ENCODE assay signal across 35 cellular contexts in the genomic region with DNA sequence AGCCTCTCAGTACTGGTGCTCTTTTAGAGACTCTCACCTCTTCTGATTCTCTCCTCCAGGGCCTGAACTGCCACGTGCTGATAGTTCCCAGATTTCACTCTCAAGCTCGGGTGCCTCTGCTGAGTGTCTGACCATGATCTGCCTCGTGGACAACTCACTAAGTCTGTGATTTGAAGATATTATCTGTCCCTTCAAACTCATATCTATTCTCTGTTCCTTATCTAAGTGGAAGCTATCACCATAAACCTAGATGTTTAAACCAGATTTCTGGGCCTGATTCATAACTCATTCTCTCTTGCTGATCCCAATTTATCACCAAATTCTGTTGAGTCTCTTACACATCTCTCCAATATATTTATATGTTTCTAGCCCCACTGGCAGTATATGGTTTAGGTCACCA.
"Had no signal": no experiment of that assay in that cellular context is flagged by ENCODE, and none has a peak within 500 bp of the region (broad histone marks: within the 10 kb centered on the region; RNA-seq: fewer than 3 reads in every experiment).

No MANE protein-coding gene starts in this region.

- H3K27ac Mint-ChIP-seq: activated B cell treated with CpG ODN at 0.5 μM for 24 hours; activated CD4-positive, alpha-beta memory T cell treated with anti-CD3 and anti-CD28 coated beads for 36 hours; activated CD4-positive, alpha-beta T cell treated with anti-CD3 and anti-CD28 coated beads, Interleukin-2, amount 10 ng/mL, durations not matched to agents 24 days and 14 days; activated CD8-positive, alpha-beta T cell treated with anti-CD3 and anti-CD28 coated beads for 36 hours; activated naive CD4-positive, alpha-beta T cell treated with anti-CD3 and anti-CD28 coated beads for 36 hours; activated naive CD4-positive, alpha-beta T cell treated with anti-CD3 and anti-CD28 coated beads, Interleukin-2, amount 50 U/mL, for 72 hours; activated naive CD8-positive, alpha-beta T cell treated with anti-CD3 and anti-CD28 coated beads for 36 hours; activated T-cell treated with anti-CD3 and anti-CD28 coated beads, Interleukin-2, amount 50 U/mL, for 72 hours; activated T-helper 1 cell treated with anti-CD3 and anti-CD28 coated beads, Interleukin-12 subunit alpha, Interleukin-12 subunit beta, Interleukin-2, Interleukin-4 antibody, amounts not matched to agents 30 ng/mL and 10 ng/mL and 1 ng/mL, durations not matched to agents 14 hours and 24 hours and 36 hours; activated T-helper 17 cell treated with anti-CD3 and anti-CD28 coated beads, Interleukin-2, amount 50 U/mL, for 72 hours; T-helper 2 cell treated with Interferon-gamma antibody and Interleukin-4, amounts not matched to agents 5 μg/mL and 100 μg/mL, for 36 hours had no signal

- ATAC-seq: activated CD8-positive, alpha-beta T cell treated with anti-CD3 and anti-CD28 coated beads for 36 hours; activated naive CD4-positive, alpha-beta T cell treated with anti-CD3 and anti-CD28 coated beads, Interleukin-2, amount 50 U/mL, for 72 hours; activated T-cell treated with anti-CD3 and anti-CD28 coated beads, Interleukin-2, amount 50 U/mL, for 4 hours; activated T-cell treated with anti-CD3 and anti-CD28 coated beads, Interleukin-2, amount 50 U/mL, for 72 hours; activated T-helper 17 cell treated with anti-CD3 and anti-CD28 coated beads, Interleukin-2, amount 50 U/mL, for 72 hours; body of pancreas had no signal

- H3K4me3 ChIP-seq: adrenal gland, body of pancreas, breast epithelium had no signal

- H3K9me3 ChIP-seq: adrenal gland, body of pancreas, breast epithelium had no signal

- H3K27ac ChIP-seq: adrenal gland, body of pancreas, brain microvascular endothelial cell, breast epithelium, VCaP had no signal

- H3K36me3 ChIP-seq: adrenal gland, breast epithelium had no signal

- H3K4me1 Mint-ChIP-seq: activated B cell treated with CpG ODN at 0.5 μM for 24 hours; activated CD4-positive, alpha-beta T cell treated with anti-CD3 and anti-CD28 coated beads, Interleukin-2, amount 10 ng/mL, durations not matched to agents 24 days and 14 days; activated naive CD8-positive, alpha-beta T cell treated with anti-CD3 and anti-CD28 coated beads for 36 hours; activated T-helper 17 cell treated with anti-CD3 and anti-CD28 coated beads, Interleukin-2, amount 50 U/mL, for 72 hours; central memory CD8-positive, alpha-beta T cell had no signal

- H3K27me3 ChIP-seq: adrenal gland, body of pancreas, brain microvascular endothelial cell, breast epithelium had no signal

- H3K27me3 Mint-ChIP-seq: activated B cell treated with CpG ODN at 0.5 μM for 24 hours; activated CD4-positive, alpha-beta memory T cell treated with anti-CD3 and anti-CD28 coated beads for 36 hours; activated CD8-positive, alpha-beta T cell treated with anti-CD3 and anti-CD28 coated beads for 36 hours; activated naive CD8-positive, alpha-beta T cell treated with anti-CD3 and anti-CD28 coated beads for 36 hours; activated T-helper 17 cell treated with anti-CD3 and anti-CD28 coated beads, Interleukin-2, amount 50 U/mL, for 72 hours; central memory CD8-positive, alpha-beta T cell had no signal

- H3K4me3 Mint-ChIP-seq: activated B cell treated with CpG ODN at 0.5 μM for 24 hours; activated CD4-positive, alpha-beta memory T cell treated with anti-CD3 and anti-CD28 coated beads for 36 hours; activated CD4-positive, alpha-beta T cell treated with anti-CD3 and anti-CD28 coated beads, Interleukin-2, amount 10 ng/mL, durations not matched to agents 24 days and 14 days; activated CD8-positive, alpha-beta T cell treated with anti-CD3 and anti-CD28 coated beads for 36 hours; activated naive CD4-positive, alpha-beta T cell treated with anti-CD3 and anti-CD28 coated beads for 36 hours; activated naive CD8-positive, alpha-beta T cell treated with anti-CD3 and anti-CD28 coated beads for 36 hours; activated T-cell treated with anti-CD3 and anti-CD28 coated beads, Interleukin-2, amount 50 U/mL, for 4 hours; activated T-cell treated with anti-CD3 and anti-CD28 coated beads, Interleukin-2, amount 50 U/mL, for 72 hours; activated T-helper 1 cell treated with anti-CD3 and anti-CD28 coated beads, Interleukin-12 subunit alpha, Interleukin-12 subunit beta, Interleukin-2, Interleukin-4 antibody, amounts not matched to agents 30 ng/mL and 10 ng/mL and 1 ng/mL, durations not matched to agents 14 hours and 24 hours and 36 hours; activated T-helper 17 cell treated with anti-CD3 and anti-CD28 coated beads, Interleukin-2, amount 50 U/mL, for 72 hours; central memory CD8-positive, alpha-beta T cell; T-helper 2 cell treated with Interferon-gamma antibody and Interleukin-4, amounts not matched to agents 5 μg/mL and 100 μg/mL, for 36 hours had no signal

- DNase-seq: activated B cell treated with CpG ODN at 0.5 μM for 24 hours; activated CD4-positive, alpha-beta memory T cell treated with anti-CD3 and anti-CD28 coated beads for 36 hours; activated CD4-positive, alpha-beta T cell treated with anti-CD3 and anti-CD28 coated beads for 4 hours; activated CD4-positive, alpha-beta T cell treated with anti-CD3 and anti-CD28 coated beads, Interleukin-2, amount 10 ng/mL, durations not matched to agents 24 days and 14 days; activated CD4-positive, alpha-beta T cell treated with anti-CD3 and anti-CD28 coated beads, Interleukin-2, amount 50 U/mL, for 1 hour; activated CD4-positive, alpha-beta T cell treated with anti-CD3 and anti-CD28 coated beads, Interleukin-2, amount 50 U/mL, for 4 hours; activated CD4-positive, CD25-positive, alpha-beta regulatory T cell treated with anti-CD3 and anti-CD28 coated beads, Interleukin-2, amount 50 U/mL, for 72 hours; activated CD8-positive, alpha-beta memory T cell treated with anti-CD3 and anti-CD28 coated beads, Interleukin-2, amount 50 U/mL, for 4 hours; activated CD8-positive, alpha-beta T cell treated with anti-CD3 and anti-CD28 coated beads for 36 hours; activated effector memory CD4-positive, alpha-beta T cell treated with anti-CD3 and anti-CD28 coated beads, Interleukin-2, amount 50 U/mL, for 16 hours; activated gamma-delta T cell treated with Interleukin-2 at 50 U/mL for 16 hours; activated naive CD4-positive, alpha-beta T cell; activated naive CD4-positive, alpha-beta T cell treated with anti-CD3 and anti-CD28 coated beads for 36 hours; activated naive CD4-positive, alpha-beta T cell treated with anti-CD3 and anti-CD28 coated beads, Interleukin-2, amount 50 U/mL, for 16 hours; activated naive CD8-positive, alpha-beta T cell treated with anti-CD3 and anti-CD28 coated beads for 36 hours; activated T-cell treated with anti-CD3 and anti-CD28 coated beads for 4 hours; activated T-cell treated with anti-CD3 and anti-CD28 coated beads, Interleukin-2, amount 50 U/mL, for 1 hour; activated T-cell treated with anti-CD3 and anti-CD28 coated beads, Interleukin-2, amount 50 U/mL, for 4 hours; activated T-cell treated with anti-CD3 and anti-CD28 coated beads, Interleukin-2, amount 50 U/mL, for 72 hours; adrenal gland; amniotic stem cell; aorta; body of pancreas; brain microvascular endothelial cell; caudate nucleus; cerebellar nuclear complex; T-helper 2 cell; T-helper 9 cell had no signal

- H3K4me1 ChIP-seq: adrenal gland, body of pancreas, breast epithelium had no signal

- H3K36me3 Mint-ChIP-seq: activated CD4-positive, alpha-beta memory T cell treated with anti-CD3 and anti-CD28 coated beads for 36 hours; activated naive CD4-positive, alpha-beta T cell treated with anti-CD3 and anti-CD28 coated beads, Interleukin-2, amount 50 U/mL, for 72 hours; activated naive CD8-positive, alpha-beta T cell treated with anti-CD3 and anti-CD28 coated beads for 36 hours had no signal
